In genomic region chr2:234289789-234290188, GRCh38 we compare ENCODE assay signal across 8 cellular contexts.
DNase-seq lines count a peak whose midpoint lies in the region; ATAC-seq and TF ChIP-seq lines count a peak whose summit lies in the region.

No MANE protein-coding gene starts in this region.

- no peak overlapping the region for H4K5ac ChIP-seq in IMR-90 (ENCODE audit: low read depth, low read length)

- H3K9ac ChIP-seq in IMR-90 (ENCODE audit: low read depth, low read length), result no peak overlapping the region

- H3K27me3 ChIP-seq in IMR-90 (ENCODE audit: control insufficient read depth, insufficient read depth, low read length) (no peaks in the 10 kb centered on the region), esophagus squamous epithelium (no peaks in the 10 kb centered on the region)

- no peaks in the 10 kb centered on the region for H3K36me3 ChIP-seq in IMR-90 (ENCODE audit: control insufficient read depth, insufficient read depth, low read length)
- no peaks in the 10 kb centered on the region for H3K36me3 ChIP-seq in esophagus squamous epithelium

- no peak overlapping the region for H4K8ac ChIP-seq in IMR-90 (ENCODE audit: low read depth in 2 of 2, low read length in 2 of 2)

- peak overlapping the region; percentile 19; the same call in 1 of the 3 replicates for H2BK15ac ChIP-seq in IMR-90 (ENCODE audit: low read depth, low read length)

- no peak overlapping the region for H3K56ac ChIP-seq in IMR-90 (ENCODE audit: extremely low read depth, insufficient read depth, low read length)

- peaks cover 18% of the 10 kb centered on the region for H3K4me1 ChIP-seq in IMR-90 (ENCODE audit: control insufficient read depth, insufficient read depth, low read length)
- peaks cover 10 to 34% (median 15%) of the 10 kb centered on the region in 3 donors for H3K4me1 ChIP-seq in esophagus squamous epithelium

- H3K4me3 ChIP-seq in IMR-90 (ENCODE audit: insufficient read depth, low read depth, low read length), result no peak overlapping the region
- H3K4me3 ChIP-seq in esophagus squamous epithelium, result no peak overlapping the region

- no peaks in the 10 kb centered on the region for H3K27me3 Mint-ChIP-seq in activated CD4-positive, alpha-beta T cell treated with anti-CD3 and anti-CD28 coated beads, Interleukin-2, amount 10 ng/mL, durations not matched to agents 24 days and 14 days

- TF ChIP-seq POLR2A in IMR-90 (IDR thresholded peaks at IDR 0.05; ENCODE audit: low read depth, low read length) (no peak), esophagus squamous epithelium (IDR thresholded peaks at IDR 0.05) (no peak)

- H3K36me3 Mint-ChIP-seq in activated CD4-positive, alpha-beta T cell treated with anti-CD3 and anti-CD28 coated beads, Interleukin-2, amount 10 ng/mL, durations not matched to agents 24 days and 14 days (ENCODE audit: low read depth), result peaks cover under 1% of the 10 kb centered on the region

- H3K23ac ChIP-seq in IMR-90 (ENCODE audit: low read depth, low read length), result no peak overlapping the region

- in situ Hi-C loops in IMR-90 (cut with MboI; ENCODE audit: low sequenced_read_pairs), result loop anchor here (10.0 kb wide), 1 partner anchor 205 kb away; the partner anchor contains the start of gene ARL4C

- H3K9me3 Mint-ChIP-seq in activated CD4-positive, alpha-beta T cell treated with anti-CD3 and anti-CD28 coated beads, Interleukin-2, amount 10 ng/mL, durations not matched to agents 24 days and 14 days, result no peaks in the 10 kb centered on the region

- ATAC-seq in IMR-90 (ENCODE audit: low read depth) (peak; percentile 93), HG03196 (IDR thresholded peaks at IDR 0.05; ENCODE audit: unreplicated experiment) (no peak)

- peaks cover 75% of the 10 kb centered on the region for H3K4me1 Mint-ChIP-seq in activated CD4-positive, alpha-beta T cell treated with anti-CD3 and anti-CD28 coated beads, Interleukin-2, amount 10 ng/mL, durations not matched to agents 24 days and 14 days

- TF ChIP-seq RAD21 in IMR-90 (IDR thresholded peaks at IDR 0.05; ENCODE audit: low read length), result 0 out of 2 replicates have a peak, but pooled peaks have one; percentile 17

- H3K9me3 ChIP-seq in IMR-90 (ENCODE audit: control insufficient read depth, insufficient read depth, low read length) (no peaks in the 10 kb centered on the region), esophagus squamous epithelium (no peaks in the 10 kb centered on the region)

- POLR2A ChIA-PET in IMR-90 (lab: Charles Lee; ENCODE audit: unreplicated experiment), result interaction anchor here (1.3 kb wide), 1 partner anchor 206 kb away, joined by 3 read pairs; no protein-coding TSS in a partner anchor

- no CpG with 5 or more reads among the region's 2 CpGs for WGBS in IMR-90 (ENCODE audit: extremely low coverage in 2 of 2, insufficient read length in 1 of 2), 2 experiments
- 50 to 60% methylated on average over 2 of the region's 2 CpGs for WGBS in esophagus squamous epithelium, 2 donors

- H2AFZ ChIP-seq in IMR-90 (replicated peaks; ENCODE audit: low read length, poor library complexity), result peak overlapping the region; percentile 71

- H2BK5ac ChIP-seq in IMR-90 (ENCODE audit: low read depth, low read length, poor library complexity, severe bottlenecking), result no peak overlapping the region

- peak overlapping the region; percentile 62; the same call in 1 of the 2 replicates for H2BK20ac ChIP-seq in IMR-90 (ENCODE audit: low read depth, low read length)

- peak overlapping the region; percentile 51 for H2AK9ac ChIP-seq in IMR-90 (replicated peaks; ENCODE audit: low read depth, low read length, poor library complexity)

- no TSS peak for BruUV-seq in IMR-90 (replicated peaks; lab: Mats Ljungman, UMichigan)

- H3K14ac ChIP-seq in IMR-90 (replicated peaks; ENCODE audit: low read depth, low read length), result no peak overlapping the region

- TF ChIP-seq CTCF in IMR-90 (conservative IDR thresholded peaks at IDR 0.05; ENCODE audit: low read depth, low read length) (no peak), esophagus squamous epithelium (IDR thresholded peaks at IDR 0.05) (no peak)

- H3K4ac ChIP-seq in IMR-90 (ENCODE audit: low read depth, low read length), result peak overlapping the region; percentile 52; the same call in 1 of the 2 replicates

- no peak overlapping the region for H3K27ac ChIP-seq in IMR-90 (ENCODE audit: insufficient read depth, low read length)
- peak overlapping the region; percentile 28 to 80 (median 61) for H3K27ac ChIP-seq in esophagus squamous epithelium

- H3K18ac ChIP-seq in IMR-90 (ENCODE audit: low read depth, low read length), result no peak overlapping the region

- H4K20me1 ChIP-seq in IMR-90 (ENCODE audit: insufficient read depth, low read length), result no peaks in the 10 kb centered on the region

- peak overlapping the region; percentile 99 for H3K27ac Mint-ChIP-seq in activated CD4-positive, alpha-beta T cell treated with anti-CD3 and anti-CD28 coated beads, Interleukin-2, amount 10 ng/mL, durations not matched to agents 24 days and 14 days

- H3K9me1 ChIP-seq in IMR-90 (ENCODE audit: insufficient read depth, low read length), result peaks cover 15% of the 10 kb centered on the region

- H3K4me2 ChIP-seq in IMR-90 (ENCODE audit: low read depth, low read length), result no peak overlapping the region

- H3K4me3 Mint-ChIP-seq in activated CD4-positive, alpha-beta T cell treated with anti-CD3 and anti-CD28 coated beads, Interleukin-2, amount 10 ng/mL, durations not matched to agents 24 days and 14 days, result peak overlapping the region; percentile 72

- peak overlapping the region; percentile 50 for H2BK120ac ChIP-seq in IMR-90 (ENCODE audit: low read depth, low read length)

- DNase-seq in IMR-90 (peak; percentile 88), esophagus squamous epithelium (lab: John Stamatoyannopoulos, UW) (no peak), SK-N-DZ (ENCODE audit: low spot score) (no peak), hypothalamus (lab: John Stamatoyannopoulos, UW) (no peak), NCI-H1694 treated with DMSO at 0.1 percent for 48 hours (lab: John Stamatoyannopoulos, UW) (no peak)
- peak; percentile 83 for DNase-seq in activated CD4-positive, alpha-beta T cell treated with anti-CD3 and anti-CD28 coated beads, Interleukin-2, amount 10 ng/mL, durations not matched to agents 24 days and 14 days
- peak; percentile 40 for DNase-seq in stimulated activated naive CD4-positive, alpha-beta T cell treated with Interleukin-2 at 50 U/mL for 16 hours (lab: John Stamatoyannopoulos, UW)

- dilution Hi-C loops in IMR-90 (cut with HindIII; ENCODE audit: low sequenced_read_pairs, unreplicated experiment), result no loop called here

- H4K91ac ChIP-seq in IMR-90 (ENCODE audit: insufficient read depth, low read depth, low read length), result no peak overlapping the region

- H2AK5ac ChIP-seq in IMR-90 (ENCODE audit: low read depth, low read length), result peak overlapping the region; percentile 75; the same call in 1 of the 2 replicates

- no peaks in the 10 kb centered on the region for H3K79me1 ChIP-seq in IMR-90 (ENCODE audit: low read depth in 1 of 2, low read length in 2 of 2)

- CTCF ChIA-PET in IMR-90 (lab: Yijun Ruan, JAX), result interaction anchor here (1.4 kb wide), 2 partner anchors 141 to 207 kb away, joined by 3 to 4 read pairs; partner anchors contain the start of gene ARL4C

- intact Hi-C loops in IMR-90 (cut with micrococcal nuclease), result loop anchor here (1.0 to 5.0 kb wide), 4 partner anchors 152 to 256 kb away; no protein-coding TSS in a partner anchor
- intact Hi-C loops in activated CD4-positive, alpha-beta T cell treated with anti-CD3 and anti-CD28 coated beads, Interleukin-2, amount 10 ng/mL, durations not matched to agents 24 days and 14 days (cut with micrococcal nuclease), result loop anchor here (2.0 to 5.0 kb wide), 2 partner anchors 155 to 297 kb away; no protein-coding TSS in a partner anchor
- intact Hi-C loops in esophagus squamous epithelium (cut with DNase I), result loop anchor here (5.0 kb wide), 1 partner anchor 208 kb away; the partner anchor contains the start of gene ARL4C

TF ChIP-seq in IMR-90, 13 proteins besides CTCF, POLR2A, EP300 and RAD21:
- TF ChIP-seq MXI1 (IDR thresholded peaks at IDR 0.05; ENCODE audit: borderline replicate concordance, low read depth, low read length) (no peak), CEBPB (IDR thresholded peaks at IDR 0.05; ENCODE audit: low read depth, low read length) (peak; percentile 38; the same call in 1 of the 2 replicates), RFX5 (IDR thresholded peaks at IDR 0.05; ENCODE audit: low read depth, low read length) (no peak), ELK1 (IDR thresholded peaks at IDR 0.05; ENCODE audit: borderline replicate concordance, low read depth, low read length) (no peak), NFE2L2 (IDR thresholded peaks at IDR 0.05; ENCODE audit: low read depth, low read length) (no peak), FOS (IDR thresholded peaks at IDR 0.05; ENCODE audit: low read depth, low read length) (0 out of 2 replicates have a peak, but pooled peaks have one; percentile 37), MAZ (IDR thresholded peaks at IDR 0.05; ENCODE audit: borderline replicate concordance, low read depth, low read length) (peak; percentile 55; the same call in 1 of the 2 replicates), SMC3 (IDR thresholded peaks at IDR 0.05; ENCODE audit: low read depth, low read length) (0 out of 2 replicates have a peak, but pooled peaks have one; percentile 21), USF2 (IDR thresholded peaks at IDR 0.05; ENCODE audit: low read depth, low read length) (no peak), MAFK (IDR thresholded peaks at IDR 0.05; ENCODE audit: low read depth, low read length) (no peak), BHLHE40 (IDR thresholded peaks at IDR 0.05; ENCODE audit: low read depth, low read length) (no peak), CHD1 (IDR thresholded peaks at IDR 0.05; ENCODE audit: low read depth, low read length) (no peak), RCOR1 (IDR thresholded peaks at IDR 0.05; ENCODE audit: insufficient replicate concordance, low read length) (no peak)
TF ChIP-seq in IMR-90: peak in this region for 4.

Comparison
In these comparisons a context has a peak if more than half of its experiments do, and no peak if none do; other contexts are left out.
1. DNase-seq: peak in IMR-90 (single experiment), activated CD4-positive, alpha-beta T cell treated with anti-CD3 and anti-CD28 coated beads, Interleukin-2, amount 10 ng/mL, durations not matched to agents 24 days and 14 days (single experiment) and stimulated activated naive CD4-positive, alpha-beta T cell treated with Interleukin-2 at 50 U/mL for 16 hours (single experiment); none in esophagus squamous epithelium (single experiment), SK-N-DZ (single experiment), hypothalamus (0 of 51) and NCI-H1694 treated with DMSO at 0.1 percent for 48 hours (single experiment).